Comparison of ENCODE assay signal across 17 cellular contexts in the genomic region with DNA sequence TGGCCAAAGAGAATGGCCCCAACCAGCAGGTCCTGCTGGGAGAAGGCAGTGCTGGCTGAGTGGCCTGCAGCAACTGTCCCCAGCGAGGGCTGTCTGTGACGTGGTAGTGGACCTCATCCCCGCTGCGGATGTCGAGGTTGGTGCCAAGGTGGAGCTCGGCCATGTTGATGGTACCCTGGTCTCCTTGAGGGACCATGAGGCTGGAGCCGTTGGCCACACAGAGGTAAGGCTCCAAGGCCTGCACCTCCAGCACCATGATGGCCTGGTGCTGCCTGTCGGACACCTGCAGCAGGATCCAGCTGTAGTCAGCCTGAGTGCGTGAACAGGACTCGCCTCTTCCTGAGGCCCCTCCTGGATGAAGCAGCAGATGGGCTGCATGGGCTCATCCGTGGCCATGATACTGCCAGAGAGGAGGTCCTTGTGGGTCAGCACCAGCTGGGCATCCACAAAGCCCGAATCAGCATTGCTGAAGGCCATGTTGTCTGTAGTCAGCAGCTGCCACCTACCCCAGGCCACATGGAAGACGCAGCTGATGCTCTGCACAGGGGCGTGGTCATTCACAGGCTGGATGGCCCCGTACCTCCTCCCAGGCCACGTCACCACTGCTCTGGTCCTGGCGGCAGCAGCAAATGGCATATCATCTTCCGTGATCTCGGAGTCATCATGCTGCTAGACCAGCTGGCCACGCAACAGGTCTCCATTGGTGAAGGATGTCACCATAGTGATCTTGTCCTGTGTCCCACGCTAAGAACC.
"Had no signal": no experiment of that assay in that cellular context is flagged by ENCODE, and none has a peak within 500 bp of the region (broad histone marks: within the 10 kb centered on the region; RNA-seq: fewer than 3 reads in every experiment).

No MANE protein-coding gene starts in this region.

- DNase-seq: activated CD4-positive, alpha-beta T cell treated with anti-CD3 and anti-CD28 coated beads for 1 hour; activated CD4-positive, alpha-beta T cell treated with anti-CD3 and anti-CD28 coated beads, Interleukin-2, amount 50 U/mL, for 48 hours; activated effector memory CD4-positive, alpha-beta T cell treated with Interleukin-2 at 50 U/mL for 16 hours; amygdala; cerebellar nuclear complex; esophagus squamous epithelium; foreskin fibroblast; left ventricle myocardium inferior; retina; SIG-M5; thyroid gland had no signal

- H3K4me1 Mint-ChIP-seq: brain, neural crest cell had no signal

- H3K9me3 ChIP-seq: esophagus squamous epithelium, left ventricle myocardium inferior, thyroid gland had no signal

- H3K36me3 Mint-ChIP-seq: activated naive CD8-positive, alpha-beta T cell had no signal

- H3K27ac Mint-ChIP-seq: activated naive CD8-positive, alpha-beta T cell; brain had no signal

- H3K9me3 Mint-ChIP-seq: neural crest cell had no signal

- H3K27me3 ChIP-seq: esophagus squamous epithelium, thyroid gland had no signal

- H3K4me1 ChIP-seq: esophagus squamous epithelium, left ventricle myocardium inferior, parathyroid adenoma, thyroid gland had no signal

- H3K4me3 Mint-ChIP-seq: activated naive CD8-positive, alpha-beta T cell; brain; neural crest cell had no signal

- H3K9ac ChIP-seq: parathyroid adenoma had no signal

- H3K27ac ChIP-seq: esophagus squamous epithelium, left ventricle myocardium inferior, parathyroid adenoma, thyroid gland had no signal

- H3K36me3 ChIP-seq: esophagus squamous epithelium, left ventricle myocardium inferior, thyroid gland had no signal

- H3K27me3 Mint-ChIP-seq: activated naive CD8-positive, alpha-beta T cell; brain had no signal

- FAIRE-seq: endometrium, islet of Langerhans had no signal

- H3K4me3 ChIP-seq: esophagus squamous epithelium, left ventricle myocardium inferior, thyroid gland had no signal
